In genomic region chr12:55933799-55934174, GRCh38 we compare ENCODE assay signal across 11 cellular contexts. TPM values are rescaled to one million over a fixed set of nuclear protein-coding genes. Genes with fewer than 3 reads are reported as not detected.
DNase-seq lines count a peak whose midpoint lies in the region; ATAC-seq, FAIRE-seq and TF ChIP-seq lines count a peak whose summit lies in the region.
"Had no signal": no experiment of that assay in that cellular context is flagged by ENCODE, and none has a peak within 500 bp of the region (broad histone marks: within the 10 kb centered on the region; RNA-seq: fewer than 3 reads in every experiment).

No MANE protein-coding gene starts in this region.

- H3K9me2 ChIP-seq in HCT116 (ENCODE audit: insufficient read depth), result no peaks in the 10 kb centered on the region

- peak overlapping the region in 5 of 10 experiments; percentile 4 to 89 (median 89); a peak in 5 of 20 replicates for H3K4me3 ChIP-seq in BLaER1 treated with 17β-estradiol and CSF1 and Interleukin-3, amounts not matched to agents 10 nM and 100 nM
- peak overlapping the region in 1 of 2 experiments; percentile 74; a peak in 1 of 4 replicates for H3K4me3 ChIP-seq in HCT116 (replicated peaks in 1 of 2; ENCODE audit: low read depth in 1 of 2, low read length in 2 of 2)

- RAD21 ChIA-PET in HCT116 (lab: Charles Lee; ENCODE audit: low non-redundant PET in 1 of 2, low total read pairs in 2 of 2, uncharacterized antibody in 2 of 2, unreplicated experiment in 2 of 2), result no interaction called here

- H3K4me1 Mint-ChIP-seq in activated naive CD8-positive, alpha-beta T cell treated with anti-CD3 and anti-CD28 coated beads for 36 hours, result peaks cover 73% of the 10 kb centered on the region
- H3K4me1 Mint-ChIP-seq in naive B cell, result peaks cover 57 to 77% (median 69%) of the 10 kb centered on the region in 3 donors

- H3K27ac Mint-ChIP-seq in activated naive CD8-positive, alpha-beta T cell treated with anti-CD3 and anti-CD28 coated beads for 36 hours, result peak overlapping the region; percentile 99
- peak overlapping the region in 4 of 6 donors; percentile 40 to 98 (median 54) for H3K27ac Mint-ChIP-seq in naive B cell

- H3K36me3 Mint-ChIP-seq in activated naive CD8-positive, alpha-beta T cell treated with anti-CD3 and anti-CD28 coated beads for 36 hours, result peaks cover 66% of the 10 kb centered on the region
- H3K36me3 Mint-ChIP-seq in naive B cell, result peaks cover 8 to 26% of the 10 kb centered on the region in 2 donors

- no peaks in the 10 kb centered on the region for H3K9me3 Mint-ChIP-seq in activated naive CD8-positive, alpha-beta T cell treated with anti-CD3 and anti-CD28 coated beads for 36 hours
- H3K9me3 Mint-ChIP-seq in naive B cell, result no peaks in the 10 kb centered on the region

- peak overlapping the region in 4 of 11 experiments; percentile 8 to 34 (median 25); a peak in 3 of 22 replicates for H3K27ac ChIP-seq in BLaER1 treated with 17β-estradiol and CSF1 and Interleukin-3, amounts not matched to agents 10 nM and 100 nM
- peak overlapping the region; percentile 54; the same call in 1 of the 2 replicates for H3K27ac ChIP-seq in HCT116 (ENCODE audit: low read depth, low read length)

- H3K27me3 ChIP-seq in BLaER1 treated with 17β-estradiol and CSF1 and Interleukin-3, amounts not matched to agents 10 nM and 100 nM, result no peaks in the 10 kb centered on the region
- no peaks in the 10 kb centered on the region for H3K27me3 ChIP-seq in HCT116 (ENCODE audit: insufficient read depth, low read length)

- TF ChIP-seq POLR2A in HCT116 (IDR thresholded peaks at IDR 0.05; ENCODE audit: borderline replicate concordance, extremely low read depth, insufficient read depth, insufficient read length), result no peak

- CTCF ChIA-PET in HCT116 (lab: Charles Lee), result interaction anchor here (1.1 to 1.2 kb wide), 2 partner anchors 62 to 113 kb away, joined by 3 to 4 read pairs; no protein-coding TSS in a partner anchor

- DNase-seq in HCT116 (ENCODE audit: low read depth, low spot score), result no peak
- no peak for DNase-seq in activated naive CD8-positive, alpha-beta T cell treated with anti-CD3 and anti-CD28 coated beads for 36 hours
- DNase-seq in naive B cell, result no peak
- DNase-seq in putamen (ENCODE audit: low spot score), result no peak
- no peak for DNase-seq in urothelium cell line (ENCODE audit: low spot score)
- DNase-seq: Caco-2; NCI-H2081 treated with DMSO at 0.1 percent for 48 hours; NK-92 treated with Interleukin-12 subunit alpha and Interleukin-12 subunit beta, amount 100 ng/mL, for 24 hours; stimulated activated CD4-positive, alpha-beta T cell treated with anti-CD3 and anti-CD28 coated beads, Interleukin-4, amount 100 ng/mL, for 24 hours had no signal

- BruUV-seq in HCT116 (replicated peaks; lab: Mats Ljungman, UMichigan), result no TSS peak

- H3K4me3 Mint-ChIP-seq in activated naive CD8-positive, alpha-beta T cell treated with anti-CD3 and anti-CD28 coated beads for 36 hours, result peak overlapping the region; percentile 99
- H3K4me3 Mint-ChIP-seq in naive B cell, result peak overlapping the region in 7 of 8 donors; percentile 3 to 100 (median 31)

- H3K9me3 ChIP-seq in BLaER1 treated with 17β-estradiol and CSF1 and Interleukin-3, amounts not matched to agents 10 nM and 100 nM (replicated peaks in 1 of 11), result no peaks in the 10 kb centered on the region
- no peaks in the 10 kb centered on the region for H3K9me3 ChIP-seq in HCT116 (ENCODE audit: control insufficient read depth in 1 of 2, insufficient read depth in 1 of 2, low read depth in 1 of 2, low read length in 2 of 2)
- H3K9me3 ChIP-seq: Caco-2 had no signal

- ATAC-seq in HCT116, result no peak
- no peak for ATAC-seq in naive B cell (ENCODE audit: low read depth in 2 of 2)
- no peak for ATAC-seq in HG03432 (IDR thresholded peaks at IDR 0.05; ENCODE audit: unreplicated experiment)

- FAIRE-seq in urothelium cell line (lab: Jason Lieb, UNC), result no peak

- peak overlapping the region in 5 of 11 experiments; percentile 6 to 91 (median 42); a peak in 3 of 22 replicates for H3K9ac ChIP-seq in BLaER1 treated with 17β-estradiol and CSF1 and Interleukin-3, amounts not matched to agents 10 nM and 100 nM
- peak overlapping the region; percentile 73; the same call in 1 of the 2 replicates for H3K9ac ChIP-seq in HCT116 (ENCODE audit: low read length)

- intact Hi-C loops in HCT116 (cut with micrococcal nuclease), result loop anchor here (5.0 kb wide), 1 partner anchor 109 kb away; the partner anchor contains the start of gene RPS26

- peak overlapping the region; percentile 90 to 100 (median 97) for H3K4me2 ChIP-seq in BLaER1 treated with 17β-estradiol and CSF1 and Interleukin-3, amounts not matched to agents 10 nM and 100 nM
- peak overlapping the region; percentile 91 for H3K4me2 ChIP-seq in HCT116 (ENCODE audit: low read length)

- TF ChIP-seq RAD21 in HCT116 (IDR thresholded peaks at IDR 0.05; ENCODE audit: low read depth), result no peak

- H3K4me1 ChIP-seq in BLaER1 treated with 17β-estradiol and CSF1 and Interleukin-3, amounts not matched to agents 10 nM and 100 nM, result peaks cover 47 to 66% (median 58%) of the 10 kb centered on the region in 10 experiments
- H3K4me1 ChIP-seq in HCT116 (ENCODE audit: control insufficient read depth in 1 of 2, insufficient read depth in 2 of 2, low read length in 2 of 2), result peaks cover 25 to 64% of the 10 kb centered on the region in 2 experiments

- POLR2A ChIA-PET in HCT116 (lab: Charles Lee), result interaction anchor here (1.1 to 1.2 kb wide), 2 partner anchors 14 to 170 kb away, joined by 3 read pairs; partner anchors contain the start of gene PA2G4

- H3K27me3 Mint-ChIP-seq in activated naive CD8-positive, alpha-beta T cell treated with anti-CD3 and anti-CD28 coated beads for 36 hours, result no peaks in the 10 kb centered on the region
- H3K27me3 Mint-ChIP-seq in naive B cell, result no peaks in the 10 kb centered on the region

- peaks cover 25 to 44% (median 28%) of the 10 kb centered on the region in 11 experiments for H3K36me3 ChIP-seq in BLaER1 treated with 17β-estradiol and CSF1 and Interleukin-3, amounts not matched to agents 10 nM and 100 nM
- H3K36me3 ChIP-seq in HCT116 (ENCODE audit: control insufficient read depth in 1 of 2, insufficient read depth in 2 of 2, low read length in 2 of 2), result no peaks in the 10 kb centered on the region

- H2AFZ ChIP-seq in HCT116 (ENCODE audit: low read depth, low read length, poor library complexity, severe bottlenecking), result no peak overlapping the region

- peaks cover 0 to 38% (median 0%) of the 10 kb centered on the region in 11 experiments; a peak in 6 of 22 replicates for H4K20me1 ChIP-seq in BLaER1 treated with 17β-estradiol and CSF1 and Interleukin-3, amounts not matched to agents 10 nM and 100 nM
- H4K20me1 ChIP-seq in HCT116 (ENCODE audit: insufficient read depth), result no peaks in the 10 kb centered on the region

- TF ChIP-seq CTCF in HCT116 (IDR thresholded peaks at IDR 0.05 in 2 of 3, conservative IDR thresholded peaks at IDR 0.05 in 1 of 3; ENCODE audit: borderline replicate concordance in 1 of 3, insufficient read depth in 1 of 3, low read depth in 2 of 3, low read length in 2 of 3), result no peak

- H3K79me2 ChIP-seq in HCT116 (ENCODE audit: insufficient read depth, low read length), result no peaks in the 10 kb centered on the region

TF ChIP-seq in HCT116, 20 proteins besides CTCF, POLR2A, EP300 and RAD21:
- TF ChIP-seq EGR1 (IDR thresholded peaks at IDR 0.05; ENCODE audit: low read depth) (no peak), JUND (IDR thresholded peaks at IDR 0.05) (no peak)

RNA-seq across cellular contexts. Expression of gene DGKA, which starts 2.8 kb away (rescaled TPM):
- 58.3 TPM for total RNA-seq in HCT116 (2021; ENCODE audit: unreplicated experiment)
- polyA plus RNA-seq in HCT116 (2012), result 60.3 and 67.3 TPM in 2 replicates
- 100 to 1,000 TPM; 236 TPM for total RNA-seq in activated naive CD8-positive, alpha-beta T cell treated with anti-CD3 and anti-CD28 coated beads for 36 hours
- 100 to 1,000 TPM in 1 of 6 donors, 10 to 100 TPM in 5; 64.0 to 119 (median 65.9) TPM for polyA plus RNA-seq in naive B cell (ENCODE audit: low read depth in 6 of 6)

RNA-seq across cellular contexts. Expression of gene PYM1, which starts 6.1 kb away (rescaled TPM):
- 24.8 TPM for total RNA-seq in HCT116 (2021; ENCODE audit: unreplicated experiment)
- polyA plus RNA-seq in HCT116 (2012), result 20.4 and 25.7 TPM in 2 replicates
- 10 to 100 TPM; 33.3 to 34.9 TPM for total RNA-seq in activated naive CD8-positive, alpha-beta T cell treated with anti-CD3 and anti-CD28 coated beads for 36 hours
- polyA plus RNA-seq in naive B cell (ENCODE audit: low read depth in 6 of 6), result 10 to 100 TPM; 60.7 to 88.1 (median 76.5) TPM

RNA-seq across cellular contexts. Expression of gene PMEL, which starts 32.1 kb away (rescaled TPM):
- 5.8 TPM for total RNA-seq in HCT116 (2021; ENCODE audit: unreplicated experiment)
- 7.1 and 9.0 TPM in 2 replicates for polyA plus RNA-seq in HCT116 (2012)
- under 1 TPM; 0.25 to 0.28 TPM for total RNA-seq in activated naive CD8-positive, alpha-beta T cell treated with anti-CD3 and anti-CD28 coated beads for 36 hours
- under 1 TPM in 1 of 6 donors, not detected in 5; 0.38 TPM for polyA plus RNA-seq in naive B cell (ENCODE audit: low read depth in 6 of 6)

RNA-seq across cellular contexts. Expression of gene CDK2, which starts 32.8 kb away (rescaled TPM):
- 90.9 TPM for total RNA-seq in HCT116 (2021; ENCODE audit: unreplicated experiment)
- 65.1 and 81.6 TPM in 2 replicates for polyA plus RNA-seq in HCT116 (2012)
- total RNA-seq in activated naive CD8-positive, alpha-beta T cell treated with anti-CD3 and anti-CD28 coated beads for 36 hours, result 100 to 1,000 TPM; 111 to 120 TPM
- 10 to 100 TPM in 5 of 6 donors, 1 to 10 TPM in 1; 10.0 to 18.6 (median 11.9) TPM for polyA plus RNA-seq in naive B cell (ENCODE audit: low read depth in 6 of 6)

RNA-seq across cellular contexts. Expression of gene RAB5B, which starts 40.1 kb away (rescaled TPM):
- total RNA-seq in HCT116 (2021; ENCODE audit: unreplicated experiment), result 44.5 TPM
- polyA plus RNA-seq in HCT116 (2012), result 29.1 and 32.6 TPM in 2 replicates
- total RNA-seq in activated naive CD8-positive, alpha-beta T cell treated with anti-CD3 and anti-CD28 coated beads for 36 hours, result 10 to 100 TPM; 24.5 to 25.3 TPM
- polyA plus RNA-seq in naive B cell (ENCODE audit: low read depth in 6 of 6), result 10 to 100 TPM; 58.4 to 77.7 (median 68.8) TPM
